ENCODE assay signal across 1 cellular context in the genomic region with DNA sequence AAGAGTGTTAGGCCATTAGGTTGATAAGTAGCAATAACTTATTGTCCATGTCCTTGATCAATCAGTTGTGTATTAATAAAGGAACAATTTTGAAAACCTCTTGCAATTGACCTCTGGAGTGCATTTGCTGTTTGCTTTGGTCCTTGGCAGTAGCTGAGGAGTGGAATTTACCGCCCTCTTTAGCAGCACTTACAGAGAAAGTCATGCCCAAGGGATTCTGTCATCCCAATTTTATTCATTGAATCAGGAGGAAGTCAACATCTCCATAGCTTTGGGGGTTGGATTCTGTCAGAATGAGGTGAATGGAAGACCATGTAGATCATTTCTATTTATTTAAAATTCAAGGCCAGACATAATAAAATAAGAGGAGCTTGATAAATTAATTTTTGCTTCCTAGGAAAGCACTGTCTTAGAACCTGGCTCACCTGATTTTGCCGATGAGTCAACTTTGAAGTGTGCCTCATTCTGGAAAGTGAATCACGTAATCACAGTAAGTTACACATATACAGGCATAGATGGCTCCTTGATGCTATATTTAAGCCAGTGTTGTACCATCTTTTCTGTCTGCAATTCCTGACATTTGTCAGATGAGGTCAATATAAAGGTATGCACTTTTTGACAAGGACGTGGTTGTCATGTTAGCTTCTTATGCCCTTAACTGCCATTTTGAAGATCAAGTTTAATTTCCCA.
TF ChIP-seq lines count a peak whose summit lies in the region.

No MANE protein-coding gene starts in this region.

TF ChIP-seq in neural cell, 6 proteins besides CTCF, POLR2A, EP300 and RAD21 (continued from another document):
- TF ChIP-seq, protein P1, sequence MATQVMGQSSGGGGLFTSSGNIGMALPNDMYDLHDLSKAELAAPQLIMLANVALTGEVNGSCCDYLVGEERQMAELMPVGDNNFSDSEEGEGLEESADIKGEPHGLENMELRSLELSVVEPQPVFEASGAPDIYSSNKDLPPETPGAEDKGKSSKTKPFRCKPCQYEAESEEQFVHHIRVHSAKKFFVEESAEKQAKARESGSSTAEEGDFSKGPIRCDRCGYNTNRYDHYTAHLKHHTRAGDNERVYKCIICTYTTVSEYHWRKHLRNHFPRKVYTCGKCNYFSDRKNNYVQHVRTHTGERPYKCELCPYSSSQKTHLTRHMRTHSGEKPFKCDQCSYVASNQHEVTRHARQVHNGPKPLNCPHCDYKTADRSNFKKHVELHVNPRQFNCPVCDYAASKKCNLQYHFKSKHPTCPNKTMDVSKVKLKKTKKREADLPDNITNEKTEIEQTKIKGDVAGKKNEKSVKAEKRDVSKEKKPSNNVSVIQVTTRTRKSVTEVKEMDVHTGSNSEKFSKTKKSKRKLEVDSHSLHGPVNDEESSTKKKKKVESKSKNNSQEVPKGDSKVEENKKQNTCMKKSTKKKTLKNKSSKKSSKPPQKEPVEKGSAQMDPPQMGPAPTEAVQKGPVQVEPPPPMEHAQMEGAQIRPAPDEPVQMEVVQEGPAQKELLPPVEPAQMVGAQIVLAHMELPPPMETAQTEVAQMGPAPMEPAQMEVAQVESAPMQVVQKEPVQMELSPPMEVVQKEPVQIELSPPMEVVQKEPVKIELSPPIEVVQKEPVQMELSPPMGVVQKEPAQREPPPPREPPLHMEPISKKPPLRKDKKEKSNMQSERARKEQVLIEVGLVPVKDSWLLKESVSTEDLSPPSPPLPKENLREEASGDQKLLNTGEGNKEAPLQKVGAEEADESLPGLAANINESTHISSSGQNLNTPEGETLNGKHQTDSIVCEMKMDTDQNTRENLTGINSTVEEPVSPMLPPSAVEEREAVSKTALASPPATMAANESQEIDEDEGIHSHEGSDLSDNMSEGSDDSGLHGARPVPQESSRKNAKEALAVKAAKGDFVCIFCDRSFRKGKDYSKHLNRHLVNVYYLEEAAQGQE (IDR thresholded peaks at IDR 0.05; ENCODE audit: borderline replicate concordance), result no peak
- TF ChIP-seq POLR2AphosphoS5 (IDR thresholded peaks at IDR 0.05) (no peak), TAF1 (IDR thresholded peaks at IDR 0.05; ENCODE audit: low read depth) (no peak), EZH2 (IDR thresholded peaks at IDR 0.05; ENCODE audit: borderline replicate concordance, insufficient read depth, low read length, poor library complexity, severe bottlenecking) (no peak)
